20 cellular contexts compared by ENCODE assay signal in genomic region chr18:50859793-50860192, GRCh38. TPM values are rescaled to one million over a fixed set of nuclear protein-coding genes. Genes with fewer than 3 reads are reported as not detected.
DNase-seq lines count a peak whose midpoint lies in the region; ATAC-seq and TF ChIP-seq lines count a peak whose summit lies in the region.
"Had no signal": no experiment of that assay in that cellular context is flagged by ENCODE, and none has a peak within 500 bp of the region (broad histone marks: within the 10 kb centered on the region; RNA-seq: fewer than 3 reads in every experiment).

No MANE protein-coding gene starts in this region.

- no peaks in the 10 kb centered on the region for H3K27me3 Mint-ChIP-seq in stimulated activated naive CD8-positive, alpha-beta T cell treated with anti-CD3 and anti-CD28 coated beads, Interleukin-15, amount 100 ng/mL, for 72 hours
- H3K27me3 Mint-ChIP-seq in glutamatergic neuron (ENCODE audit: unreplicated experiment) (no peaks in the 10 kb centered on the region), progenitor cell of endocrine pancreas (peaks cover 3% of the 10 kb centered on the region)

- no peaks in the 10 kb centered on the region for H3K4me1 Mint-ChIP-seq in stimulated activated naive CD8-positive, alpha-beta T cell treated with anti-CD3 and anti-CD28 coated beads, Interleukin-15, amount 100 ng/mL, for 72 hours
- H3K4me1 Mint-ChIP-seq in glutamatergic neuron (ENCODE audit: low read depth, unreplicated experiment) (peaks cover 6% of the 10 kb centered on the region), progenitor cell of endocrine pancreas (ENCODE audit: low read depth) (peaks cover 8% of the 10 kb centered on the region)
- H3K4me1 Mint-ChIP-seq: CD4-positive, CD25-positive, alpha-beta regulatory T cell had no signal

- peak overlapping the region; percentile 12 to 36 for H3K27ac Mint-ChIP-seq in stimulated activated naive CD8-positive, alpha-beta T cell treated with anti-CD3 and anti-CD28 coated beads, Interleukin-15, amount 100 ng/mL, for 72 hours
- peak overlapping the region; percentile 63 for H3K27ac Mint-ChIP-seq in glutamatergic neuron (ENCODE audit: unreplicated experiment)
- peak overlapping the region; percentile 33 for H3K27ac Mint-ChIP-seq in progenitor cell of endocrine pancreas
- H3K27ac Mint-ChIP-seq: CD8-positive, alpha-beta T cell had no signal

- H3K36me3 Mint-ChIP-seq in glutamatergic neuron (ENCODE audit: unreplicated experiment), result no peaks in the 10 kb centered on the region
- H3K36me3 Mint-ChIP-seq in progenitor cell of endocrine pancreas (ENCODE audit: insufficient read depth), result no peaks in the 10 kb centered on the region
- H3K36me3 Mint-ChIP-seq: CD4-positive, CD25-positive, alpha-beta regulatory T cell; CD8-positive, alpha-beta T cell had no signal

- H3K9me3 Mint-ChIP-seq in stimulated activated naive CD8-positive, alpha-beta T cell treated with anti-CD3 and anti-CD28 coated beads, Interleukin-15, amount 100 ng/mL, for 72 hours, result no peaks in the 10 kb centered on the region
- H3K9me3 Mint-ChIP-seq in glutamatergic neuron (ENCODE audit: unreplicated experiment), result no peaks in the 10 kb centered on the region
- no peaks in the 10 kb centered on the region for H3K9me3 Mint-ChIP-seq in progenitor cell of endocrine pancreas (ENCODE audit: low read depth)
- H3K9me3 Mint-ChIP-seq: CD8-positive, alpha-beta T cell had no signal

- no peak for DNase-seq in stimulated activated naive CD8-positive, alpha-beta T cell treated with anti-CD3 and anti-CD28 coated beads, Interleukin-15, amount 100 ng/mL, for 72 hours
- no peak for DNase-seq in stimulated activated naive CD8-positive, alpha-beta T cell treated with anti-CD3 and anti-CD28 coated beads, Interleukin-15, Interleukin-2, amounts not matched to agents 100 U/mL and 50 U/mL, for 24 hours
- DNase-seq in glutamatergic neuron, result no peak
- no peak for DNase-seq in progenitor cell of endocrine pancreas (ENCODE audit: low spot score, unreplicated experiment)
- DNase-seq in hippocampal formation (lab: John Stamatoyannopoulos, UW), result no peak
- DNase-seq: 8988T; ACHN; AML-193; BE2C; Caco-2; CD4-positive, CD25-positive, alpha-beta regulatory T cell; CD8-positive, alpha-beta T cell; DMS153; DND-41; H7; HCEC 1CT had no signal

- no peak overlapping the region for H3K4me3 Mint-ChIP-seq in stimulated activated naive CD8-positive, alpha-beta T cell treated with anti-CD3 and anti-CD28 coated beads, Interleukin-15, amount 100 ng/mL, for 72 hours
- H3K4me3 Mint-ChIP-seq in glutamatergic neuron (ENCODE audit: unreplicated experiment), result peak overlapping the region; percentile 50
- no peak overlapping the region for H3K4me3 Mint-ChIP-seq in progenitor cell of endocrine pancreas (ENCODE audit: low read depth)
- H3K4me3 Mint-ChIP-seq: CD4-positive, CD25-positive, alpha-beta regulatory T cell; CD8-positive, alpha-beta T cell had no signal

- no peak for ATAC-seq in stimulated activated naive CD8-positive, alpha-beta T cell treated with anti-CD3 and anti-CD28 coated beads, Interleukin-15, amount 100 ng/mL, for 72 hours
- ATAC-seq in stimulated activated naive CD8-positive, alpha-beta T cell treated with anti-CD3 and anti-CD28 coated beads, Interleukin-15, Interleukin-2, amounts not matched to agents 100 U/mL and 50 U/mL, for 24 hours, result no peak
- no peak for ATAC-seq in GM21360 (IDR thresholded peaks at IDR 0.05; ENCODE audit: unreplicated experiment)
- no peak for ATAC-seq in HG03439 (IDR thresholded peaks at IDR 0.05; ENCODE audit: unreplicated experiment)
- ATAC-seq: A549; CD8-positive, alpha-beta T cell had no signal

- no peak for TF ChIP-seq CTCF in glutamatergic neuron (IDR thresholded peaks at IDR 0.05; ENCODE audit: partially characterized antibody, unreplicated experiment)
- TF ChIP-seq CTCF in progenitor cell of endocrine pancreas (IDR thresholded peaks at IDR 0.05; ENCODE audit: unreplicated experiment), result no peak

RNA-seq across cellular contexts. Expression of gene ME2, which starts 19.1 kb away (rescaled TPM):
- 41.9 TPM for total RNA-seq in glutamatergic neuron (ENCODE audit: unreplicated experiment)
- 51.8 and 54.8 TPM in 2 replicates for total RNA-seq in progenitor cell of endocrine pancreas

RNA-seq across cellular contexts. Expression of gene MRO, which starts 40.0 kb away (rescaled TPM):
- not detected for total RNA-seq in glutamatergic neuron (ENCODE audit: unreplicated experiment)
- 0.13 TPM in 1 of 2 replicates, not detected in the other for total RNA-seq in progenitor cell of endocrine pancreas
- total RNA-seq: Caco-2; CD4-positive, CD25-positive, alpha-beta regulatory T cell; CD8-positive, alpha-beta T cell; GM23248 had no signal
